Comparison of ENCODE assay signal across 18 cellular contexts in the genomic region with DNA sequence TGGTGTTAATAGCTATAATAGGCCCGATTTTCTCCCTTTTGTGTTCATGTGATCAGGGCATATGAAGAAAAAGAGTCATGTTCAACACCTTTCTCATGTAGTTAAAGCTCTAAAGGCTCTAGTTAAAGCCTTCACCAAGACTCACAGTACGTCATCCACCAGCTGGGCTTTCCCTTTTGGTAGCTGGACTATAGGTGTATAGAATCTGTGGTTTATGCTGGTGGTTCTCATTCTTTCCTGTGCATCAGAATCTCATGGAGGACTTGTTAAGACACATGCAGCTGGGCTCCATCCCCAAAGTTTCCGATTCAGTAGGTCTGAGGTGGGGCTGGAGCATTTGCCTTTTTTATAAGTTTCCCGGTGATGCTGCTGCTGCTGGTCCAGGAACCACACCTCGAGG. TPM values are rescaled to one million over a fixed set of nuclear protein-coding genes. Genes with fewer than 3 reads are reported as not detected.
DNase-seq lines count a peak whose midpoint lies in the region; ATAC-seq, FAIRE-seq and TF ChIP-seq lines count a peak whose summit lies in the region.
"Had no signal": no experiment of that assay in that cellular context is flagged by ENCODE, and none has a peak within 500 bp of the region (broad histone marks: within the 10 kb centered on the region; RNA-seq: fewer than 3 reads in every experiment).

No MANE protein-coding gene starts in this region.

- no peaks in the 10 kb centered on the region for H3K9me3 Mint-ChIP-seq in stimulated activated effector memory CD8-positive, alpha-beta T cell treated with anti-CD3 and anti-CD28 coated beads, Interleukin-12 subunit alpha, Interleukin-12 subunit beta, amount 100 ng/mL, for 72 hours
- H3K9me3 Mint-ChIP-seq: CD8-positive, alpha-beta memory T cell had no signal

- no peak overlapping the region for H3K4me3 Mint-ChIP-seq in stimulated activated effector memory CD8-positive, alpha-beta T cell treated with anti-CD3 and anti-CD28 coated beads, Interleukin-12 subunit alpha, Interleukin-12 subunit beta, amount 100 ng/mL, for 72 hours
- H3K4me3 Mint-ChIP-seq: CD8-positive, alpha-beta memory T cell had no signal

- no peak for TF ChIP-seq POLR2A in GM12891 (IDR thresholded peaks at IDR 0.05; ENCODE audit: low read depth, low read length)

- no peak overlapping the region for H3K27ac Mint-ChIP-seq in stimulated activated effector memory CD8-positive, alpha-beta T cell treated with anti-CD3 and anti-CD28 coated beads, Interleukin-12 subunit alpha, Interleukin-12 subunit beta, amount 100 ng/mL, for 72 hours
- H3K27ac Mint-ChIP-seq: CD8-positive, alpha-beta memory T cell had no signal

- no peak for DNase-seq in GM12891 (ENCODE audit: insufficient read length, low spot score)
- DNase-seq in stimulated activated effector memory CD8-positive, alpha-beta T cell treated with anti-CD3 and anti-CD28 coated beads, Interleukin-12 subunit alpha, Interleukin-12 subunit beta, amount 100 ng/mL, for 72 hours (ENCODE audit: low spot score in 2 of 2) = no peak
- no peak for DNase-seq in AG20443 (ENCODE audit: low spot score)
- no peak for DNase-seq in COLO668 (lab: John Stamatoyannopoulos, UW; ENCODE audit: unreplicated experiment)
- DNase-seq: CD8-positive, alpha-beta memory T cell; DMS53; GF-D8; GM23248; Karpas-422 had no signal

- peak; percentile 57 for ATAC-seq in GM18870 (IDR thresholded peaks at IDR 0.05; ENCODE audit: unreplicated experiment)
- ATAC-seq in HG02610 (IDR thresholded peaks at IDR 0.05; ENCODE audit: unreplicated experiment) = peak; percentile 51
- ATAC-seq in stimulated activated effector memory CD8-positive, alpha-beta T cell treated with anti-CD3 and anti-CD28 coated beads, Interleukin-12 subunit alpha, Interleukin-12 subunit beta, amount 100 ng/mL, for 72 hours = peak; percentile 25
- no peak for ATAC-seq in GM21526 (IDR thresholded peaks at IDR 0.05; ENCODE audit: low FRiP score, unreplicated experiment)
- ATAC-seq: A549, HCT116, K562 had no signal

- peak; percentile 52 for FAIRE-seq in GM12891 (lab: Jason Lieb, UNC)
- FAIRE-seq: A549, H54, K562 had no signal

- no peaks in the 10 kb centered on the region for H3K36me3 Mint-ChIP-seq in stimulated activated effector memory CD8-positive, alpha-beta T cell treated with anti-CD3 and anti-CD28 coated beads, Interleukin-12 subunit alpha, Interleukin-12 subunit beta, amount 100 ng/mL, for 72 hours
- H3K36me3 Mint-ChIP-seq: CD8-positive, alpha-beta memory T cell had no signal

- no peaks in the 10 kb centered on the region for H3K4me1 Mint-ChIP-seq in stimulated activated effector memory CD8-positive, alpha-beta T cell treated with anti-CD3 and anti-CD28 coated beads, Interleukin-12 subunit alpha, Interleukin-12 subunit beta, amount 100 ng/mL, for 72 hours
- H3K4me1 Mint-ChIP-seq: CD8-positive, alpha-beta memory T cell had no signal

TF ChIP-seq in GM12891, 5 proteins besides CTCF, POLR2A, EP300 and RAD21:
- no peak for TF ChIP-seq SPI1 (IDR thresholded peaks at IDR 0.05; ENCODE audit: low read depth, low read length)
- no peak for TF ChIP-seq POLR2AphosphoS5 (IDR thresholded peaks at IDR 0.05; ENCODE audit: low read depth, low read length)
- no peak for TF ChIP-seq POU2F2 (IDR thresholded peaks at IDR 0.05; ENCODE audit: low read depth, low read length)
TF ChIP-seq in GM12891: peak in this region for 0.

RNA-seq across cellular contexts. Expression of gene CFAP91, which starts 31.0 kb away (rescaled TPM):
- polyA plus RNA-seq in GM12891 (2012; ENCODE audit: low read depth, missing spikeins) = 0.26 TPM
- polyA plus RNA-seq: AG04450, GM23248, K562 had no signal

RNA-seq across cellular contexts. Expression of gene NR1I2, which starts 48.1 kb away (rescaled TPM):
- polyA plus RNA-seq in GM12891 (2012; ENCODE audit: low read depth, missing spikeins) = 1.7 TPM
- polyA plus RNA-seq: A549, AG04450, BJ, K562 had no signal

RNA-seq across cellular contexts. Expression of gene COX17, which starts 56.6 kb away (rescaled TPM):
- 198 TPM for polyA plus RNA-seq in GM12891 (2012; ENCODE audit: low read depth, missing spikeins)
